Comparison of ENCODE assay signal across 21 cellular contexts in the genomic region with DNA sequence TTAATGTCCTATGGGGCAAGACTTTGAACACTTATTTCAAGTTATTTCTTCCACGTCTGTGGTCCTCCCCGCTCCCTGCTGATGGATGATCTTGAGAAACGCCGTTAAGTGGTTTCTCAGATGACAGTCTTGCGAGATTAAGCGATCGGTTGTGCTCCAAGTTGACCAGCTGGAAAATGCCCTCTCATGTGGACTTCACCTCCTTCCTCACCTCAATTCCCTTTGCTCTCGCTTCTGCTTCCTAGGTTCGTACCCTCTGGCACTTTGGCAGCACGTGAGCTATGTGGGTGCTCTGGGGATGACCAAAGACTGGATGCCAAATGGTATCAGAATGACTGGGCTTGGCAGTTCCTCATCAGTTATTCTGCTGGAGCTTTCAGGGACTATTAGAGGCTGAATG.
A peak's percentile ranks its signal among the peaks of the same experiment; 100 is the strongest.
DNase-seq lines count a peak whose midpoint lies in the region; ATAC-seq and TF ChIP-seq lines count a peak whose summit lies in the region.
"Had no signal": no experiment of that assay in that cellular context is flagged by ENCODE, and none has a peak within 500 bp of the region (broad histone marks: within the 10 kb centered on the region; RNA-seq: fewer than 3 reads in every experiment).

No MANE protein-coding gene starts in this region.

- in situ Hi-C loops in IMR-90 (cut with MboI; ENCODE audit: low sequenced_read_pairs) = no loop called here

- no peaks in the 10 kb centered on the region for H3K36me3 Mint-ChIP-seq in osteocyte (ENCODE audit: unreplicated experiment)
- no peaks in the 10 kb centered on the region for H3K36me3 Mint-ChIP-seq in activated naive CD8-positive, alpha-beta T cell treated with anti-CD3 and anti-CD28 coated beads, Interleukin-2, amount 50 U/mL, for 24 hours (ENCODE audit: low read depth)
- H3K36me3 Mint-ChIP-seq: CD14-positive monocyte; CD8-positive, alpha-beta T cell had no signal

- H3K36me3 ChIP-seq in IMR-90 (ENCODE audit: control insufficient read depth, insufficient read depth, low read length) = no peaks in the 10 kb centered on the region
- H3K36me3 ChIP-seq: BE2C, BLaER1 had no signal

- no peak for DNase-seq in IMR-90
- DNase-seq in ecto neural progenitor cell (ENCODE audit: low spot score) = peak; percentile 26
- DNase-seq in osteocyte (ENCODE audit: extremely low spot score, unreplicated experiment) = peak; percentile 65
- DNase-seq in activated naive CD8-positive, alpha-beta T cell treated with anti-CD3 and anti-CD28 coated beads, Interleukin-2, amount 50 U/mL, for 24 hours = no peak
- no peak for DNase-seq in mesenteric fat pad (ENCODE audit: low spot score)
- DNase-seq in DMS153 (lab: John Stamatoyannopoulos, UW) = no peak
- DNase-seq: 8988T; ACHN; BE2C; C1 segment of cervical spinal cord; Caco-2; Calu3; CD4-positive, alpha-beta T cell; CD8-positive, alpha-beta T cell; DMS53; DND-41; EL; GDM1 had no signal

- H3K9me3 Mint-ChIP-seq in osteocyte (ENCODE audit: unreplicated experiment) = peaks cover 20% of the 10 kb centered on the region
- H3K9me3 Mint-ChIP-seq in activated naive CD8-positive, alpha-beta T cell treated with anti-CD3 and anti-CD28 coated beads, Interleukin-2, amount 50 U/mL, for 24 hours = no peaks in the 10 kb centered on the region
- H3K9me3 Mint-ChIP-seq: CD4-positive, alpha-beta T cell; CD8-positive, alpha-beta T cell had no signal

- H3K27me3 Mint-ChIP-seq in osteocyte (ENCODE audit: unreplicated experiment) = no peaks in the 10 kb centered on the region
- peaks cover 1% of the 10 kb centered on the region for H3K27me3 Mint-ChIP-seq in activated naive CD8-positive, alpha-beta T cell treated with anti-CD3 and anti-CD28 coated beads, Interleukin-2, amount 50 U/mL, for 24 hours
- H3K27me3 Mint-ChIP-seq: CD4-positive, alpha-beta T cell had no signal

- no peak overlapping the region for H3K56ac ChIP-seq in IMR-90 (ENCODE audit: extremely low read depth, insufficient read depth, low read length)

- WGBS in IMR-90 (ENCODE audit: extremely low coverage in 2 of 2, insufficient read length in 1 of 2), 2 experiments = no CpG with 5 or more reads among the region's 10 CpGs

- H3K4me1 Mint-ChIP-seq in osteocyte (ENCODE audit: unreplicated experiment) = no peaks in the 10 kb centered on the region
- H3K4me1 Mint-ChIP-seq in activated naive CD8-positive, alpha-beta T cell treated with anti-CD3 and anti-CD28 coated beads, Interleukin-2, amount 50 U/mL, for 24 hours = no peaks in the 10 kb centered on the region

- TF ChIP-seq POLR2A in IMR-90 (IDR thresholded peaks at IDR 0.05; ENCODE audit: low read depth, low read length) = no peak

- dilution Hi-C loops in IMR-90 (cut with HindIII; ENCODE audit: low sequenced_read_pairs, unreplicated experiment) = no loop called here

- BruUV-seq in IMR-90 (replicated peaks; lab: Mats Ljungman, UMichigan) = no TSS peak

- H3K9me1 ChIP-seq in IMR-90 (ENCODE audit: insufficient read depth, low read length) = no peaks in the 10 kb centered on the region

- H3K4ac ChIP-seq in IMR-90 (ENCODE audit: low read depth, low read length) = no peak overlapping the region

- H3K27ac Mint-ChIP-seq in osteocyte (ENCODE audit: unreplicated experiment) = no peak overlapping the region
- H3K27ac Mint-ChIP-seq in activated naive CD8-positive, alpha-beta T cell treated with anti-CD3 and anti-CD28 coated beads, Interleukin-2, amount 50 U/mL, for 24 hours = no peak overlapping the region
- H3K27ac Mint-ChIP-seq: CD4-positive, alpha-beta T cell; CD8-positive, alpha-beta T cell had no signal

- no peaks in the 10 kb centered on the region for H3K27me3 ChIP-seq in IMR-90 (ENCODE audit: control insufficient read depth, insufficient read depth, low read length)
- H3K27me3 ChIP-seq: BE2C, BLaER1 had no signal

- no peak overlapping the region for H3K27ac ChIP-seq in IMR-90 (ENCODE audit: insufficient read depth, low read length)
- H3K27ac ChIP-seq: BLaER1 had no signal

- no peak overlapping the region for H2BK15ac ChIP-seq in IMR-90 (ENCODE audit: low read depth, low read length)

- no peak overlapping the region for H4K8ac ChIP-seq in IMR-90 (ENCODE audit: low read depth in 2 of 2, low read length in 2 of 2)

- no peak overlapping the region for H3K14ac ChIP-seq in IMR-90 (replicated peaks; ENCODE audit: low read depth, low read length)

- no peak overlapping the region for H2BK20ac ChIP-seq in IMR-90 (ENCODE audit: low read depth, low read length)

- peak overlapping the region; percentile 57 for H2AK9ac ChIP-seq in IMR-90 (replicated peaks; ENCODE audit: low read depth, low read length, poor library complexity)

- no peak overlapping the region for H3K23ac ChIP-seq in IMR-90 (ENCODE audit: low read depth, low read length)

- H3K18ac ChIP-seq in IMR-90 (ENCODE audit: low read depth, low read length) = no peak overlapping the region

- H3K9me3 ChIP-seq in IMR-90 (ENCODE audit: control insufficient read depth, insufficient read depth, low read length) = no peaks in the 10 kb centered on the region
- H3K9me3 ChIP-seq: BE2C, BLaER1, Caco-2 had no signal

- no peak overlapping the region for H2BK5ac ChIP-seq in IMR-90 (ENCODE audit: low read depth, low read length, poor library complexity, severe bottlenecking)

- no peak for TF ChIP-seq RAD21 in IMR-90 (IDR thresholded peaks at IDR 0.05; ENCODE audit: low read length)

- no peaks in the 10 kb centered on the region for H4K20me1 ChIP-seq in IMR-90 (ENCODE audit: insufficient read depth, low read length)
- H4K20me1 ChIP-seq: BLaER1 had no signal

- H2AFZ ChIP-seq in IMR-90 (replicated peaks; ENCODE audit: low read length, poor library complexity) = no peak overlapping the region

- H4K5ac ChIP-seq in IMR-90 (ENCODE audit: low read depth, low read length) = no peak overlapping the region

- TF ChIP-seq CTCF in IMR-90 (conservative IDR thresholded peaks at IDR 0.05; ENCODE audit: low read depth, low read length) (no peak), osteocyte (IDR thresholded peaks at IDR 0.05) (no peak)

- intact Hi-C loops in IMR-90 (cut with micrococcal nuclease) = no loop called here

- ATAC-seq in IMR-90 (ENCODE audit: low read depth) = no peak
- no peak for ATAC-seq in activated naive CD8-positive, alpha-beta T cell treated with anti-CD3 and anti-CD28 coated beads, Interleukin-2, amount 50 U/mL, for 24 hours
- ATAC-seq: CD8-positive, alpha-beta T cell; GM12878 had no signal

- no peak overlapping the region for H2BK120ac ChIP-seq in IMR-90 (ENCODE audit: low read depth, low read length)

- no peak overlapping the region for H3K4me3 ChIP-seq in IMR-90 (ENCODE audit: insufficient read depth, low read depth, low read length)
- H3K4me3 ChIP-seq: BLaER1, GM12878 had no signal

- H3K79me1 ChIP-seq in IMR-90 (ENCODE audit: low read depth in 1 of 2, low read length in 2 of 2) = no peaks in the 10 kb centered on the region

- no peaks in the 10 kb centered on the region for H3K4me1 ChIP-seq in IMR-90 (ENCODE audit: control insufficient read depth, insufficient read depth, low read length)
- H3K4me1 ChIP-seq: BE2C, BLaER1, Caco-2 had no signal

- no peak overlapping the region for H3K4me3 Mint-ChIP-seq in osteocyte (ENCODE audit: unreplicated experiment)
- no peak overlapping the region for H3K4me3 Mint-ChIP-seq in activated naive CD8-positive, alpha-beta T cell treated with anti-CD3 and anti-CD28 coated beads, Interleukin-2, amount 50 U/mL, for 24 hours
- H3K4me3 Mint-ChIP-seq: CD14-positive monocyte; CD4-positive, alpha-beta T cell; CD8-positive, alpha-beta T cell had no signal

- CTCF ChIA-PET in IMR-90 (lab: Yijun Ruan, JAX) = no interaction called here

- no peak overlapping the region for H2AK5ac ChIP-seq in IMR-90 (ENCODE audit: low read depth, low read length)

- POLR2A ChIA-PET in IMR-90 (lab: Charles Lee; ENCODE audit: unreplicated experiment) = no interaction called here

- no peak overlapping the region for H3K9ac ChIP-seq in IMR-90 (ENCODE audit: low read depth, low read length)
- H3K9ac ChIP-seq: BLaER1 had no signal

- H3K4me2 ChIP-seq in IMR-90 (ENCODE audit: low read depth, low read length) = no peak overlapping the region
- H3K4me2 ChIP-seq: BLaER1 had no signal

- no peak overlapping the region for H4K91ac ChIP-seq in IMR-90 (ENCODE audit: insufficient read depth, low read depth, low read length)

TF ChIP-seq in IMR-90, 13 proteins besides CTCF, POLR2A, EP300 and RAD21:
- TF ChIP-seq RCOR1 (IDR thresholded peaks at IDR 0.05; ENCODE audit: insufficient replicate concordance, low read length) = no peak
- TF ChIP-seq CEBPB (IDR thresholded peaks at IDR 0.05; ENCODE audit: low read depth, low read length) = no peak
- no peak for TF ChIP-seq FOS (IDR thresholded peaks at IDR 0.05; ENCODE audit: low read depth, low read length)

Comparison
In these comparisons a context has a peak if more than half of its experiments do, and no peak if none do; other contexts are left out.
1. DNase-seq: peak in ecto neural progenitor cell (single experiment) and osteocyte (single experiment); none in IMR-90 (single experiment), activated naive CD8-positive, alpha-beta T cell treated with anti-CD3 and anti-CD28 coated beads, Interleukin-2, amount 50 U/mL, for 24 hours (single experiment), mesenteric fat pad (single experiment) and DMS153 (single experiment).